12 cellular contexts compared by ENCODE assay signal in genomic region chr14:100652739-100653138, GRCh38.
"Had no signal": no experiment of that assay in that cellular context is flagged by ENCODE, and none has a peak within 500 bp of the region (broad histone marks: within the 10 kb centered on the region; RNA-seq: fewer than 3 reads in every experiment).

No MANE protein-coding gene starts in this region.

- DNase-seq: activated T-cell treated with anti-CD3 and anti-CD28 coated beads, Interleukin-2, amount 50 U/mL, for 24 hours; anterior cingulate cortex; lower lobe of right lung; sigmoid colon; spleen; stimulated activated naive B cell treated with anti-CD40 and anti-IgM and Interleukin-4, amounts not matched to agents 10 μg/mL and 1 μg/mL and 100 μg/mL, for 72 hours; upper lobe of right lung had no signal

- H3K4me3 ChIP-seq: breast epithelium, coronary artery, hepatocyte, lower lobe of right lung, sigmoid colon, spleen, upper lobe of right lung had no signal

- ATAC-seq: activated CD4-positive, CD25-positive, alpha-beta regulatory T cell treated with anti-CD3 and anti-CD28 coated beads, Interleukin-2, amount 50 U/mL, for 24 hours; activated CD8-positive, alpha-beta T cell treated with anti-CD3 and anti-CD28 coated beads, Interleukin-2, amount 10 ng/mL, durations not matched to agents 7 days and 5 days; lower lobe of right lung; upper lobe of right lung had no signal

- H3K79me2 ChIP-seq: hepatocyte had no signal

- H3K4me2 ChIP-seq: hepatocyte had no signal

- H3K27ac ChIP-seq: breast epithelium, coronary artery, hepatocyte, lower lobe of right lung, sigmoid colon, spleen, upper lobe of right lung had no signal

- H3K9me3 ChIP-seq: breast epithelium, lower lobe of right lung, sigmoid colon, spleen, upper lobe of right lung had no signal

- H3K36me3 ChIP-seq: breast epithelium, lower lobe of right lung, sigmoid colon, spleen, upper lobe of right lung had no signal

- H3K27me3 ChIP-seq: hepatocyte had no signal

- H3K4me1 ChIP-seq: breast epithelium, upper lobe of right lung had no signal

- H2AFZ ChIP-seq: hepatocyte had no signal
